ENCODE assay signal across 8 cellular contexts in genomic region chr7:140639366-140640053, GRCh38. TPM values are rescaled to one million over a fixed set of nuclear protein-coding genes. Genes with fewer than 3 reads are reported as not detected.
DNase-seq lines count a peak whose midpoint lies in the region; ATAC-seq and TF ChIP-seq lines count a peak whose summit lies in the region.

No MANE protein-coding gene starts in this region.

- H3K4me3 ChIP-seq in astrocyte of the spinal cord (ENCODE audit: low read depth, low read length) = peak overlapping the region; percentile 71
- peak overlapping the region; percentile 84 for H3K4me3 ChIP-seq in kidney epithelial cell (ENCODE audit: low read depth, low read length)

- in situ Hi-C loops in astrocyte of the spinal cord (cut with HindIII; ENCODE audit: low sequenced_read_pairs) = no loop called here

- no peaks in the 10 kb centered on the region for H3K36me3 ChIP-seq in kidney epithelial cell (ENCODE audit: control insufficient read depth, insufficient read depth, low read length)

- no peak for ATAC-seq in GM18867 (IDR thresholded peaks at IDR 0.05; ENCODE audit: unreplicated experiment)
- ATAC-seq in HG03565 (IDR thresholded peaks at IDR 0.05; ENCODE audit: unreplicated experiment) = no peak

- peaks cover 2% of the 10 kb centered on the region for H3K27me3 ChIP-seq in kidney epithelial cell (ENCODE audit: control insufficient read depth, insufficient read depth, low read length)

- peak; percentile 40 for DNase-seq in activated naive CD4-positive, alpha-beta T cell treated with Interleukin-2 at 50 U/mL for 16 hours
- no peak for DNase-seq in activated naive CD4-positive, alpha-beta T cell (lab: John Stamatoyannopoulos, UW)
- DNase-seq in astrocyte of the spinal cord (ENCODE audit: low read depth, low spot score) (peak; percentile 83), kidney epithelial cell (ENCODE audit: low read depth) (no peak)
- DNase-seq in stimulated activated naive CD4-positive, alpha-beta T cell treated with Interleukin-2 at 50 U/mL for 16 hours (lab: John Stamatoyannopoulos, UW) = peak; percentile 12
- no peak for DNase-seq in activated effector memory CD4-positive, alpha-beta T cell treated with anti-CD3 and anti-CD28 coated beads, Interleukin-2, amount 50 U/mL, for 16 hours

- TF ChIP-seq CTCF in astrocyte of the spinal cord (IDR thresholded peaks at IDR 0.05; ENCODE audit: low read depth, low read length) (no peak), kidney epithelial cell (IDR thresholded peaks at IDR 0.05; ENCODE audit: insufficient read depth, low read length, poor library complexity, severe bottlenecking) (no peak)

RNA-seq across cellular contexts. Expression of gene DENND2A, which starts 1.1 kb away (rescaled TPM):
- total RNA-seq in kidney epithelial cell = 11.2 and 14.8 TPM in 2 replicates

RNA-seq across cellular contexts. Expression of gene ADCK2, which starts 33.2 kb away (rescaled TPM):
- total RNA-seq in kidney epithelial cell = 40.3 and 40.9 TPM in 2 replicates

RNA-seq across cellular contexts. Expression of gene NDUFB2, which starts 57.0 kb away (rescaled TPM):
- total RNA-seq in kidney epithelial cell = 213 and 221 TPM in 2 replicates

Comparison
In these comparisons a context has a peak if more than half of its experiments do, and no peak if none do; other contexts are left out.
1. DNase-seq: peak in activated naive CD4-positive, alpha-beta T cell treated with Interleukin-2 at 50 U/mL for 16 hours (single experiment), astrocyte of the spinal cord (single experiment) and stimulated activated naive CD4-positive, alpha-beta T cell treated with Interleukin-2 at 50 U/mL for 16 hours (single experiment); none in activated naive CD4-positive, alpha-beta T cell (0 of 4), kidney epithelial cell (single experiment) and activated effector memory CD4-positive, alpha-beta T cell treated with anti-CD3 and anti-CD28 coated beads, Interleukin-2, amount 50 U/mL, for 16 hours (single experiment).